1 cellular context compared by ENCODE assay signal in genomic region chr2:74482801-74483674, GRCh38.
TF ChIP-seq lines count a peak whose summit lies in the region.

A gene with protein sequence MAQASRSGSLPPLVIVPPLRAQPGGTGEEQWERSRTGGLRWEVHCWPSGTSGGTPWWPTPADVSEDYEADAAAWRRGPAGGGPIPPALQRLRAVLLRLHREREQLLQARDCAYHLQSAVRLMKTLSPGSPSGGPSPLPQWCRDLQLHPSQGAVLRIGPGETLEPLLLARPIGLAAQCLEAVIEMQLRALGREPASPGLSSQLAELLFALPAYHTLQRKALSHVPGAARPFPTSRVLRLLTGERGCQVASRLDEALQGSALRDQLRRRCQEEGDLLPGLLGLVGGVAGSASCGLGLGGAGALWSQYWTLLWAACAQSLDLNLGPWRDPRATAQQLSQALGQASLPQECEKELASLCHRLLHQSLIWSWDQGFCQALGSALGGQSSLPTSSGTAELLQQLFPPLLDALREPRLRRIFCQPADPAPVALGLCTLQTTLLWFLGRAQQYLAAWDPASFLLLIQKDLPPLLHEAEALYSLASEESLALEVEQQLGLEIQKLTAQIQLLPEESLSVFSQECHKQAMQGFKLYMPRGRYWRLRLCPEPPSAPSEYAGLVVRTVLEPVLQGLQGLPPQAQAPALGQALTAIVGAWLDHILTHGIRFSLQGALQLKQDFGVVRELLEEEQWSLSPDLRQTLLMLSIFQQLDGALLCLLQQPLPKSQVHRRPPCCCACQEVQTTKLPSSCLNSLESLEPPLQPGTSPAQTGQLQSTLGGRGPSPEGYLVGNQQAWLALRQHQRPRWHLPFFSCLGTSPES (minus strand): TSS chr2:74482998. CDS start chr2:74482837, 161 bp downstream.
TSS of gene TTC31 (plus strand) at chr2:74483081. CDS start at chr2:74483096, 15 bp downstream.

TF ChIP-seq in HepG2, 621 proteins besides CTCF, POLR2A, EP300 and RAD21 (continued from another document and continues in another):
- no peak for TF ChIP-seq ZUFSP (CRISPR knock-in tag; IDR thresholded peaks at IDR 0.05; ENCODE audit: borderline replicate concordance)
- peak; percentile 89 for TF ChIP-seq ZNF547 (CRISPR knock-in tag; IDR thresholded peaks at IDR 0.05)
- TF ChIP-seq, protein P1, sequence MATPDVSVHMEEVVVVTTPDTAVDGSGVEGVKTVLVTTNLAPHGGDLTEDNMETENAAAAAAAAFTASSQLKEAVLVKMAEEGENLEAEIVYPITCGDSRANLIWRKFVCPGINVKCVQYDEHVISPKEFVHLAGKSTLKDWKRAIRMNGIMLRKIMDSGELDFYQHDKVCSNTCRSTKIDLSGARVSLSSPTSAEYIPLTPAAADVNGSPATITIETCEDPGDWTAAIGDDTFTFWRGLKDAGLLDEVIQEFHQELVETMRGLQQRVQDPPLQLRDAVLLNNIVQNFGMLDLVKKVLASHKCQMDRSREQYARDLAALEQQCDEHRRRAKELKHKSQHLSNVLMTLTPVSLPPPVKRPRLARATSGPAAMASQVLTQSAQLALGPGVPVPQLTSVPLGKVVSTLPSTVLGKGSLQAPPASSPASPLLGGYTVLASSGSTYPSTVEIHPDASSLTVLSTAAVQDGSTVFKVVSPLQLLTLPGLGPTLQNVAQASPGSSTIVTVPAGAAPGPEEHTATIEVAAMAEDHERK (CRISPR knock-in tag; IDR thresholded peaks at IDR 0.05; ENCODE audit: low read depth): peak; percentile 49; the same call in 1 of the 2 replicates
- TF ChIP-seq, protein P2, sequence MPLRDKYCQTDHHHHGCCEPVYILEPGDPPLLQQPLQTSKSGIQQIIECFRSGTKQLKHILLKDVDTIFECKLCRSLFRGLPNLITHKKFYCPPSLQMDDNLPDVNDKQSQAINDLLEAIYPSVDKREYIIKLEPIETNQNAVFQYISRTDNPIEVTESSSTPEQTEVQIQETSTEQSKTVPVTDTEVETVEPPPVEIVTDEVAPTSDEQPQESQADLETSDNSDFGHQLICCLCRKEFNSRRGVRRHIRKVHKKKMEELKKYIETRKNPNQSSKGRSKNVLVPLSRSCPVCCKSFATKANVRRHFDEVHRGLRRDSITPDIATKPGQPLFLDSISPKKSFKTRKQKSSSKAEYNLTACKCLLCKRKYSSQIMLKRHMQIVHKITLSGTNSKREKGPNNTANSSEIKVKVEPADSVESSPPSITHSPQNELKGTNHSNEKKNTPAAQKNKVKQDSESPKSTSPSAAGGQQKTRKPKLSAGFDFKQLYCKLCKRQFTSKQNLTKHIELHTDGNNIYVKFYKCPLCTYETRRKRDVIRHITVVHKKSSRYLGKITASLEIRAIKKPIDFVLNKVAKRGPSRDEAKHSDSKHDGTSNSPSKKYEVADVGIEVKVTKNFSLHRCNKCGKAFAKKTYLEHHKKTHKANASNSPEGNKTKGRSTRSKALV (CRISPR knock-in tag; IDR thresholded peaks at IDR 0.05): peak; percentile 19; the same call in 1 of the 2 replicates
- TF ChIP-seq PREB (CRISPR knock-in tag; IDR thresholded peaks at IDR 0.05): no peak
- TF ChIP-seq TSC22D2 (CRISPR knock-in tag; IDR thresholded peaks at IDR 0.05; ENCODE audit: borderline replicate concordance): peak; percentile 2; the same call in 1 of the 2 replicates
- peak; percentile 57; the same call in 1 of the 2 replicates for TF ChIP-seq ZNF276 (CRISPR knock-in tag; IDR thresholded peaks at IDR 0.05; ENCODE audit: low read depth)
- TF ChIP-seq, protein P3, sequence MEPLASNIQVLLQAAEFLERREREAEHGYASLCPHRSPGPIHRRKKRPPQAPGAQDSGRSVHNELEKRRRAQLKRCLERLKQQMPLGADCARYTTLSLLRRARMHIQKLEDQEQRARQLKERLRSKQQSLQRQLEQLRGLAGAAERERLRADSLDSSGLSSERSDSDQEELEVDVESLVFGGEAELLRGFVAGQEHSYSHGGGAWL (CRISPR knock-in tag; IDR thresholded peaks at IDR 0.05): peak; percentile 89
- peak; percentile 87; the same call in 1 of the 2 replicates for TF ChIP-seq ZBTB42 (CRISPR knock-in tag; IDR thresholded peaks at IDR 0.05)
- no peak; the same call in 1 of the 2 replicates for TF ChIP-seq NRL (CRISPR knock-in tag; IDR thresholded peaks at IDR 0.05; ENCODE audit: borderline replicate concordance)
- TF ChIP-seq, protein P4, sequence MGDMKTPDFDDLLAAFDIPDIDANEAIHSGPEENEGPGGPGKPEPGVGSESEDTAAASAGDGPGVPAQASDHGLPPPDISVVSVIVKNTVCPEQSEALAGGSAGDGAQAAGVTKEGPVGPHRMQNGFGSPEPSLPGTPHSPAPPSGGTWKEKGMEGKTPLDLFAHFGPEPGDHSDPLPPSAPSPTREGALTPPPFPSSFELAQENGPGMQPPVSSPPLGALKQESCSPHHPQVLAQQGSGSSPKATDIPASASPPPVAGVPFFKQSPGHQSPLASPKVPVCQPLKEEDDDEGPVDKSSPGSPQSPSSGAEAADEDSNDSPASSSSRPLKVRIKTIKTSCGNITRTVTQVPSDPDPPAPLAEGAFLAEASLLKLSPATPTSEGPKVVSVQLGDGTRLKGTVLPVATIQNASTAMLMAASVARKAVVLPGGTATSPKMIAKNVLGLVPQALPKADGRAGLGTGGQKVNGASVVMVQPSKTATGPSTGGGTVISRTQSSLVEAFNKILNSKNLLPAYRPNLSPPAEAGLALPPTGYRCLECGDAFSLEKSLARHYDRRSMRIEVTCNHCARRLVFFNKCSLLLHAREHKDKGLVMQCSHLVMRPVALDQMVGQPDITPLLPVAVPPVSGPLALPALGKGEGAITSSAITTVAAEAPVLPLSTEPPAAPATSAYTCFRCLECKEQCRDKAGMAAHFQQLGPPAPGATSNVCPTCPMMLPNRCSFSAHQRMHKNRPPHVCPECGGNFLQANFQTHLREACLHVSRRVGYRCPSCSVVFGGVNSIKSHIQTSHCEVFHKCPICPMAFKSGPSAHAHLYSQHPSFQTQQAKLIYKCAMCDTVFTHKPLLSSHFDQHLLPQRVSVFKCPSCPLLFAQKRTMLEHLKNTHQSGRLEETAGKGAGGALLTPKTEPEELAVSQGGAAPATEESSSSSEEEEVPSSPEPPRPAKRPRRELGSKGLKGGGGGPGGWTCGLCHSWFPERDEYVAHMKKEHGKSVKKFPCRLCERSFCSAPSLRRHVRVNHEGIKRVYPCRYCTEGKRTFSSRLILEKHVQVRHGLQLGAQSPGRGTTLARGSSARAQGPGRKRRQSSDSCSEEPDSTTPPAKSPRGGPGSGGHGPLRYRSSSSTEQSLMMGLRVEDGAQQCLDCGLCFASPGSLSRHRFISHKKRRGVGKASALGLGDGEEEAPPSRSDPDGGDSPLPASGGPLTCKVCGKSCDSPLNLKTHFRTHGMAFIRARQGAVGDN (CRISPR knock-in tag; IDR thresholded peaks at IDR 0.05): peak; percentile 78
- TF ChIP-seq, protein P5, sequence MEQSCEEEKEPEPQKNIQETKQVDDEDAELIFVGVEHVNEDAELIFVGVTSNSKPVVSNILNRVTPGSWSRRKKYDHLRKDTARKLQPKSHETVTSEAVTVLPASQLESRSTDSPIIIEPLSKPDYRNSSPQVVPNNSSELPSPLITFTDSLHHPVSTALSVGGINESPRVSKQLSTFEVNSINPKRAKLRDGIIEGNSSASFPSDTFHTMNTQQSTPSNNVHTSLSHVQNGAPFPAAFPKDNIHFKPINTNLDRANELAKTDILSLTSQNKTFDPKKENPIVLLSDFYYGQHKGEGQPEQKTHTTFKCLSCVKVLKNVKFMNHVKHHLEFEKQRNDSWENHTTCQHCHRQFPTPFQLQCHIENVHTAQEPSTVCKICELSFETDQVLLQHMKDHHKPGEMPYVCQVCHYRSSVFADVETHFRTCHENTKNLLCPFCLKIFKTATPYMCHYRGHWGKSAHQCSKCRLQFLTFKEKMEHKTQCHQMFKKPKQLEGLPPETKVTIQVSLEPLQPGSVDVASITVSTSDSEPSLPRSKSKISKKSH (CRISPR knock-in tag; IDR thresholded peaks at IDR 0.05; ENCODE audit: borderline replicate concordance): peak; percentile 66; the same call in 1 of the 2 replicates
- TF ChIP-seq TBP (CRISPR knock-in tag; IDR thresholded peaks at IDR 0.05): no peak
- peak; percentile 31 for TF ChIP-seq ZNF710 (CRISPR knock-in tag; IDR thresholded peaks at IDR 0.05; ENCODE audit: borderline replicate concordance)
- TF ChIP-seq ZBTB25 (CRISPR knock-in tag; IDR thresholded peaks at IDR 0.05): peak; percentile 96
- peak; percentile 93; the same call in 1 of the 2 replicates for TF ChIP-seq ZFP82 (CRISPR knock-in tag; IDR thresholded peaks at IDR 0.05; ENCODE audit: borderline replicate concordance)
- peak; percentile 88; the same call in 1 of the 2 replicates for TF ChIP-seq HOXA9 (CRISPR knock-in tag; IDR thresholded peaks at IDR 0.05; ENCODE audit: borderline replicate concordance)
- peak; percentile 84 for TF ChIP-seq ATF1 (CRISPR knock-in tag; IDR thresholded peaks at IDR 0.05)
- TF ChIP-seq ZNF773 (CRISPR knock-in tag; IDR thresholded peaks at IDR 0.05; ENCODE audit: borderline replicate concordance): no peak
- TF ChIP-seq GTF2F1 (IDR thresholded peaks at IDR 0.05; ENCODE audit: low read length): 0 out of 2 replicates have a peak, but pooled peaks have one; percentile 52
- no peak for TF ChIP-seq FLYWCH1 (CRISPR knock-in tag; IDR thresholded peaks at IDR 0.05)
- peak; percentile 86; the same call in 1 of the 2 replicates for TF ChIP-seq ZNF670 (CRISPR knock-in tag; IDR thresholded peaks at IDR 0.05; ENCODE audit: borderline replicate concordance)
- no peak for TF ChIP-seq ZFAT (CRISPR knock-in tag; conservative IDR thresholded peaks at IDR 0.05)
- 0 out of 2 replicates have a peak, but pooled peaks have one; percentile 10 for TF ChIP-seq NCOA2 (CRISPR knock-in tag; IDR thresholded peaks at IDR 0.05)
- peak; percentile 72; the same call in 1 of the 2 replicates for TF ChIP-seq MAZ (IDR thresholded peaks at IDR 0.05; ENCODE audit: borderline replicate concordance, low read depth, low read length)
- TF ChIP-seq MAZ (CRISPR knock-in tag; IDR thresholded peaks at IDR 0.05; ENCODE audit: low read depth): peak; percentile 94
- TF ChIP-seq HNRNPUL1 (IDR thresholded peaks at IDR 0.05; ENCODE audit: low read depth, low read length): no peak
- peak; percentile 76 for TF ChIP-seq RFXANK (CRISPR knock-in tag; IDR thresholded peaks at IDR 0.05)
- TF ChIP-seq ZNF512 (CRISPR knock-in tag; IDR thresholded peaks at IDR 0.05): no peak
- TF ChIP-seq ZNF724P (CRISPR knock-in tag; IDR thresholded peaks at IDR 0.05; ENCODE audit: borderline replicate concordance): peak; percentile 51
- TF ChIP-seq ZSCAN29 (CRISPR knock-in tag; conservative IDR thresholded peaks at IDR 0.05): 0 out of 2 replicates have a peak, but pooled peaks have one; percentile 42
